ENCODE assay signal across 8 cellular contexts in genomic region chr19:14405758-14406644, GRCh38. TPM values are rescaled to one million over a fixed set of nuclear protein-coding genes. Genes with fewer than 3 reads are reported as not detected.
DNase-seq lines count a peak whose midpoint lies in the region; ATAC-seq and TF ChIP-seq lines count a peak whose summit lies in the region.

No MANE protein-coding gene starts in this region.

- TF ChIP-seq CTCF in 22Rv1 (IDR thresholded peaks at IDR 0.05): peak; percentile 95
- TF ChIP-seq CTCF in lower leg skin (IDR thresholded peaks at IDR 0.05): peak in 1 of 3 donors; percentile 14

- POLR2A ChIA-PET in activated CD4-positive, alpha-beta memory T cell treated with anti-CD3 and anti-CD28 coated beads for 36 hours (lab: Charles Lee): interaction anchor here (0.9 to 2.0 kb wide), 9 partner anchors 9 to 57 kb away, joined by 3 to 8 read pairs (median 5); no protein-coding TSS in a partner anchor

- intact Hi-C loops in activated CD4-positive, alpha-beta memory T cell treated with anti-CD3 and anti-CD28 coated beads for 36 hours (cut with micrococcal nuclease): loop anchor here (1.0 kb wide), 1 partner anchor 45 kb away; no protein-coding TSS in a partner anchor
- intact Hi-C loops in lower leg skin (cut with DNase I; ENCODE audit: low total_unique reads): no loop called here

- H3K9me3 Mint-ChIP-seq in activated CD4-positive, alpha-beta memory T cell treated with anti-CD3 and anti-CD28 coated beads for 36 hours: no peaks in the 10 kb centered on the region

- no peaks in the 10 kb centered on the region for H3K27me3 Mint-ChIP-seq in activated CD4-positive, alpha-beta memory T cell treated with anti-CD3 and anti-CD28 coated beads for 36 hours

- ATAC-seq in GM18519 (IDR thresholded peaks at IDR 0.05; ENCODE audit: low FRiP score, unreplicated experiment) (peak; percentile 54), HG03159 (IDR thresholded peaks at IDR 0.05; ENCODE audit: unreplicated experiment) (peak; percentile 57)

- H3K27ac ChIP-seq in 22Rv1: peak overlapping the region; percentile 63
- H3K27ac ChIP-seq in duodenal mucosa (ENCODE audit: low read depth, low read length): peak overlapping the region; percentile 47

- peaks cover 16 to 38% of the 10 kb centered on the region in 2 donors for H3K4me1 ChIP-seq in duodenal mucosa (ENCODE audit: control insufficient read depth in 1 of 2, insufficient read depth in 2 of 2, low read length in 2 of 2)

- 41 to 44% methylated on average over 31 to 41 of the region's 61 CpGs for WGBS in lower leg skin, 2 donors

- no peaks in the 10 kb centered on the region for H3K9me3 ChIP-seq in duodenal mucosa (ENCODE audit: control insufficient read depth in 1 of 2, low read length in 2 of 2)

- CTCF ChIA-PET in activated CD4-positive, alpha-beta memory T cell treated with anti-CD3 and anti-CD28 coated beads for 36 hours (lab: Charles Lee): interaction anchor here (0.6 to 9.0 kb wide), 22 partner anchors 9 to 556 kb away, joined by 3 to 115 read pairs (median 5); partner anchors contain the start of genes ADGRE5, ASF1B and PKN1

- DNase-seq in NCI-H748 (lab: John Stamatoyannopoulos, UW; ENCODE audit: unreplicated experiment): peak; percentile 87
- peak; percentile 93 for DNase-seq in activated CD4-positive, alpha-beta memory T cell treated with anti-CD3 and anti-CD28 coated beads for 36 hours
- peak; percentile 54 to 95 for DNase-seq in lower leg skin (ENCODE audit: low spot score in 2 of 2)
- peak; percentile 72 to 88 (median 79) for DNase-seq in stimulated activated CD4-positive, alpha-beta T cell treated with anti-CD3 and anti-CD28 coated beads, TNF-alpha, amount 100 ng/mL, for 1 hour (ENCODE audit: low read depth in 3 of 3, low spot score in 1 of 3)

- no peak overlapping the region for H3K4me3 Mint-ChIP-seq in activated CD4-positive, alpha-beta memory T cell treated with anti-CD3 and anti-CD28 coated beads for 36 hours

- peaks cover 57 to 88% of the 10 kb centered on the region in 2 donors for H3K36me3 ChIP-seq in duodenal mucosa (ENCODE audit: control insufficient read depth in 1 of 2, insufficient read depth in 2 of 2, low read length in 2 of 2)

- peak overlapping the region in 1 of 2 donors; percentile 43 for H3K9ac ChIP-seq in duodenal mucosa (ENCODE audit: low read depth in 1 of 2, low read length in 2 of 2)

- peak overlapping the region; percentile 76 for H3K27ac Mint-ChIP-seq in activated CD4-positive, alpha-beta memory T cell treated with anti-CD3 and anti-CD28 coated beads for 36 hours

- H3K4me1 Mint-ChIP-seq in activated CD4-positive, alpha-beta memory T cell treated with anti-CD3 and anti-CD28 coated beads for 36 hours (ENCODE audit: low read depth): peaks cover 25% of the 10 kb centered on the region

- no peaks in the 10 kb centered on the region for H3K27me3 ChIP-seq in duodenal mucosa (ENCODE audit: control insufficient read depth in 1 of 2, insufficient read depth in 2 of 2, low read length in 2 of 2)

- no peak for TF ChIP-seq POLR2A in lower leg skin (IDR thresholded peaks at IDR 0.05)

- H3K36me3 Mint-ChIP-seq in activated CD4-positive, alpha-beta memory T cell treated with anti-CD3 and anti-CD28 coated beads for 36 hours: peaks cover 76% of the 10 kb centered on the region

- no peak overlapping the region for H3K4me3 ChIP-seq in duodenal mucosa (ENCODE audit: low read depth in 1 of 2, low read length in 2 of 2)
- no peak overlapping the region for H3K4me3 ChIP-seq in lower leg skin (ENCODE audit: low read depth, poor library complexity, severe bottlenecking)

RNA-seq across cellular contexts. Expression of gene DDX39A, which starts 13.1 kb away (rescaled TPM):
- 100 to 1,000 TPM; 200 to 204 TPM for total RNA-seq in activated CD4-positive, alpha-beta memory T cell treated with anti-CD3 and anti-CD28 coated beads for 36 hours
- 100 to 1,000 TPM in 1 of 4 donors, 10 to 100 TPM in 3; 65.7 to 128 (median 76.4) TPM for total RNA-seq in lower leg skin

RNA-seq across cellular contexts. Expression of gene ADGRE5, which starts 24.8 kb away (rescaled TPM):
- 100 to 1,000 TPM; 202 to 206 TPM for total RNA-seq in activated CD4-positive, alpha-beta memory T cell treated with anti-CD3 and anti-CD28 coated beads for 36 hours
- total RNA-seq in lower leg skin: 10 to 100 TPM in 3 of 4 donors, 1 to 10 TPM in 1; 8.0 to 18.6 (median 15.6) TPM

RNA-seq across cellular contexts. Expression of gene PKN1, which starts 27.1 kb away (rescaled TPM):
- total RNA-seq in activated CD4-positive, alpha-beta memory T cell treated with anti-CD3 and anti-CD28 coated beads for 36 hours: 100 to 1,000 TPM; 188 to 207 TPM
- total RNA-seq in lower leg skin: 10 to 100 TPM; 13.2 to 30.9 (median 16.4) TPM

Comparison
In these comparisons a context has a peak if more than half of its experiments do, and no peak if none do; other contexts are left out.
1. RNA of gene ADGRE5, which starts 24.8 kb away (total RNA-seq): 202 to 206 TPM in activated CD4-positive, alpha-beta memory T cell treated with anti-CD3 and anti-CD28 coated beads for 36 hours; 8.0 to 18.6 TPM in lower leg skin; every median in the first group is over 10 times any median in the second.
2. RNA of gene PKN1, which starts 27.1 kb away (total RNA-seq): 188 to 207 TPM in activated CD4-positive, alpha-beta memory T cell treated with anti-CD3 and anti-CD28 coated beads for 36 hours; 13.2 to 30.9 TPM in lower leg skin; every median in the first group is over 4 times any median in the second.
3. Peak in every context shown above with its lines, with median percentiles within 50 percentile points of each other: DNase-seq.